16 cellular contexts compared by ENCODE assay signal in the genomic region with DNA sequence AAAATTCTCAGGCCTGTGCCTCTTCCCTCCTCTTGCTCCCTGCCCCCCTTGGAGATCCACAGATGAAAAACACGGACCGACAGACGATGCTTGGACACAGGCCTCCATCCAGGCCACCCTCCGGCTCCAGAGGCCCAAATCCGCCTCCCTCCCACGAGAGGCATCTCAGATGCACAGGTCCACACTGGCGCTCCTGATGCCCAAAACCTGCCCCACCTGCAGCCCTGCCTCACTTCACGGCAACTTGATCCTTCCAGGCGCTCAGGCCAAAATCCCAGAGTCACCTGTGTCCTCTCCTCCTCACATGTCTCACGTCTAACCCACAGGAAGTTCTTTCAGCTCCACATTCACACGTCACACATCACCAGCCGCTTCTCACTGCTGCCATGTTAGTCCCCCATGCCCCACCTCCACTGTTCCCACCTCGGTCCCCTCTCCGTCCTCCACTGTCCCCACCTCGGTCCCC. TPM values are rescaled to one million over a fixed set of nuclear protein-coding genes. Genes with fewer than 3 reads are reported as not detected.
DNase-seq lines count a peak whose midpoint lies in the region; ATAC-seq and TF ChIP-seq lines count a peak whose summit lies in the region.
"Had no signal": no experiment of that assay in that cellular context is flagged by ENCODE, and none has a peak within 500 bp of the region (broad histone marks: within the 10 kb centered on the region; RNA-seq: fewer than 3 reads in every experiment).

No MANE protein-coding gene starts in this region.

- H3K36me3 Mint-ChIP-seq in activated naive CD4-positive, alpha-beta T cell treated with anti-CD3 and anti-CD28 coated beads, Interleukin-2, amount 10 ng/mL, durations not matched to agents 7 days and 5 days: no peaks in the 10 kb centered on the region
- no peaks in the 10 kb centered on the region for H3K36me3 Mint-ChIP-seq in stimulated activated effector memory CD8-positive, alpha-beta T cell treated with anti-CD3 and anti-CD28 coated beads, Interleukin-12 subunit alpha, Interleukin-12 subunit beta, amount 100 ng/mL, for 72 hours

- H3K4me3 ChIP-seq in HEK293 (ENCODE audit: low read depth, low read length) (no peak overlapping the region), gastroesophageal sphincter (no peak overlapping the region)

- no peak for TF ChIP-seq EP300 in gastroesophageal sphincter (IDR thresholded peaks at IDR 0.05)

- peak overlapping the region; percentile 54 for H3K27ac Mint-ChIP-seq in activated naive CD4-positive, alpha-beta T cell treated with anti-CD3 and anti-CD28 coated beads, Interleukin-2, amount 10 ng/mL, durations not matched to agents 7 days and 5 days
- peak overlapping the region; percentile 84 for H3K27ac Mint-ChIP-seq in stimulated activated effector memory CD8-positive, alpha-beta T cell treated with anti-CD3 and anti-CD28 coated beads, Interleukin-12 subunit alpha, Interleukin-12 subunit beta, amount 100 ng/mL, for 72 hours
- H3K27ac Mint-ChIP-seq: CD4-positive, alpha-beta T cell had no signal

- no peak for TF ChIP-seq POLR2A in gastroesophageal sphincter (IDR thresholded peaks at IDR 0.05)

- POLR2A ChIA-PET in HEK293 (lab: Yijun Ruan, JAX): no interaction called here

- no peak overlapping the region for H3K27ac ChIP-seq in HEK293 (ENCODE audit: extremely low read depth, low read depth, low read length)
- H3K27ac ChIP-seq in gastroesophageal sphincter: peak overlapping the region in 3 of 4 donors; percentile 7 to 88 (median 47)

- WGBS in gastroesophageal sphincter (ENCODE audit: low coverage in 1 of 2), 2 donors: 88 to 92% methylated on average over 8 to 10 of the region's 15 CpGs

- H3K4me1 ChIP-seq in HEK293 (ENCODE audit: control insufficient read depth, insufficient read depth, low read length) (peaks cover 7% of the 10 kb centered on the region; the same call in 1 of the 2 replicates), gastroesophageal sphincter (peaks cover 0 to 86% (median 23%) of the 10 kb centered on the region in 3 donors)

- no peaks in the 10 kb centered on the region for H3K27me3 ChIP-seq in gastroesophageal sphincter

- no peak for ATAC-seq in gastroesophageal sphincter
- no peak for ATAC-seq in stimulated activated effector memory CD8-positive, alpha-beta T cell treated with anti-CD3 and anti-CD28 coated beads, Interleukin-12 subunit alpha, Interleukin-12 subunit beta, amount 100 ng/mL, for 72 hours

- CTCF ChIA-PET in activated naive CD4-positive, alpha-beta T cell treated with anti-CD3 and anti-CD28 coated beads, Interleukin-2, amount 10 ng/mL, durations not matched to agents 7 days and 5 days (lab: Charles Lee): interaction anchor here (1.2 kb wide), 1 partner anchor 26 kb away, joined by 3 read pairs; no protein-coding TSS in a partner anchor
- CTCF ChIA-PET in HEK293 (lab: Yijun Ruan, JAX): no interaction called here

- no peak overlapping the region for H3K4me3 Mint-ChIP-seq in activated naive CD4-positive, alpha-beta T cell treated with anti-CD3 and anti-CD28 coated beads, Interleukin-2, amount 10 ng/mL, durations not matched to agents 7 days and 5 days
- H3K4me3 Mint-ChIP-seq in stimulated activated effector memory CD8-positive, alpha-beta T cell treated with anti-CD3 and anti-CD28 coated beads, Interleukin-12 subunit alpha, Interleukin-12 subunit beta, amount 100 ng/mL, for 72 hours: no peak overlapping the region
- H3K4me3 Mint-ChIP-seq: CD4-positive, alpha-beta T cell had no signal

- H3K36me3 ChIP-seq in HEK293 (ENCODE audit: control insufficient read depth in 2 of 2, insufficient read depth in 1 of 2, low read length in 2 of 2): no peaks in the 10 kb centered on the region
- H3K36me3 ChIP-seq in gastroesophageal sphincter: no peaks in the 10 kb centered on the region

- no peak for DNase-seq in activated naive CD4-positive, alpha-beta T cell treated with anti-CD3 and anti-CD28 coated beads, Interleukin-2, amount 10 ng/mL, durations not matched to agents 7 days and 5 days
- no peak for DNase-seq in activated naive CD4-positive, alpha-beta T cell (lab: John Stamatoyannopoulos, UW)
- DNase-seq in stimulated activated effector memory CD8-positive, alpha-beta T cell treated with anti-CD3 and anti-CD28 coated beads, Interleukin-12 subunit alpha, Interleukin-12 subunit beta, amount 100 ng/mL, for 72 hours (ENCODE audit: low spot score in 2 of 2): no peak
- no peak for DNase-seq in stimulated activated CD4-positive, alpha-beta T cell treated with anti-CD3 and anti-CD28 coated beads, Interleukin-4, amount 100 ng/mL, for 1 hour
- DNase-seq in retina (no peak), CD1c-positive myeloid dendritic cell (ENCODE audit: extremely low spot score) (no peak)
- DNase-seq: CD4-positive, alpha-beta T cell; GF-D8; GOT3; NCI-H1417 treated with DMSO at 0.1 percent for 48 hours; NCI-H2029 treated with DMSO at 0.1 percent for 48 hours; NCI-H510A treated with DMSO at 0.1 percent for 48 hours; SHP77 treated with DMSO at 0.1 percent for 48 hours had no signal

- no peaks in the 10 kb centered on the region for H3K9me3 ChIP-seq in HEK293 (ENCODE audit: control insufficient read depth, insufficient read depth, low read depth, low read length)
- H3K9me3 ChIP-seq in gastroesophageal sphincter: no peaks in the 10 kb centered on the region

- peaks cover 6% of the 10 kb centered on the region for H3K4me1 Mint-ChIP-seq in activated naive CD4-positive, alpha-beta T cell treated with anti-CD3 and anti-CD28 coated beads, Interleukin-2, amount 10 ng/mL, durations not matched to agents 7 days and 5 days
- H3K4me1 Mint-ChIP-seq in stimulated activated effector memory CD8-positive, alpha-beta T cell treated with anti-CD3 and anti-CD28 coated beads, Interleukin-12 subunit alpha, Interleukin-12 subunit beta, amount 100 ng/mL, for 72 hours: peaks cover 17% of the 10 kb centered on the region

- H3K9me3 Mint-ChIP-seq in activated naive CD4-positive, alpha-beta T cell treated with anti-CD3 and anti-CD28 coated beads, Interleukin-2, amount 10 ng/mL, durations not matched to agents 7 days and 5 days: no peaks in the 10 kb centered on the region
- no peaks in the 10 kb centered on the region for H3K9me3 Mint-ChIP-seq in stimulated activated effector memory CD8-positive, alpha-beta T cell treated with anti-CD3 and anti-CD28 coated beads, Interleukin-12 subunit alpha, Interleukin-12 subunit beta, amount 100 ng/mL, for 72 hours
- H3K9me3 Mint-ChIP-seq: CD4-positive, alpha-beta T cell had no signal

- TF ChIP-seq CTCF in HEK293 (tag by site-specific recombination; IDR thresholded peaks at IDR 0.05) (no peak), gastroesophageal sphincter (IDR thresholded peaks at IDR 0.05) (no peak)

- peaks cover 23% of the 10 kb centered on the region for H3K27me3 Mint-ChIP-seq in activated naive CD4-positive, alpha-beta T cell treated with anti-CD3 and anti-CD28 coated beads, Interleukin-2, amount 10 ng/mL, durations not matched to agents 7 days and 5 days
- H3K27me3 Mint-ChIP-seq: CD4-positive, alpha-beta T cell had no signal

TF ChIP-seq in HEK293, 187 proteins besides CTCF, POLR2A, EP300 and RAD21:
- 0 out of 2 replicates have a peak, but pooled peaks have one; percentile 26 for TF ChIP-seq ZNF335 (tag by site-specific recombination; conservative IDR thresholded peaks at IDR 0.05)
- TF ChIP-seq, protein P1, sequence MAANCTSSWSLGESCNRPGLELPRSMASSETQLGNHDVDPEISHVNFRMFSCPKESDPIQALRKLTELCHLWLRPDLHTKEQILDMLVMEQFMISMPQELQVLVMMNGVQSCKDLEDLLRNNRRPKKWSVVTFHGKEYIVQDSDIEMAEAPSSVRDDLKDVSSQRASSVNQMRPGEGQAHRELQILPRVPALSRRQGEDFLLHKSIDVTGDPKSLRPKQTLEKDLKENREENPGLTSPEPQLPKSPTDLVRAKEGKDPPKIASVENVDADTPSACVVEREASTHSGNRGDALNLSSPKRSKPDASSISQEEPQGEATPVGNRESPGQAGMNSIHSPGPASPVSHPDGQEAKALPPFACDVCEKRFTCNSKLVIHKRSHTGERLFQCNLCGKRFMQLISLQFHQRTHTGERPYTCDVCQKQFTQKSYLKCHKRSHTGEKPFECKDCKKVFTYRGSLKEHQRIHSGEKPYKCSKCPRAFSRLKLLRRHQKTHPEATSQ (tag by site-specific recombination; IDR thresholded peaks at IDR 0.05): no peak

RNA-seq across cellular contexts. Expression of a gene that starts 7.2 kb away (rescaled TPM):
- total RNA-seq in gastroesophageal sphincter: 1 to 10 TPM in 3 of 4 donors, under 1 TPM in 1; 0.81 to 6.7 (median 3.2) TPM
- total RNA-seq: CD4-positive, alpha-beta T cell had no signal

RNA-seq across cellular contexts. Expression of a gene that starts 29.7 kb away (rescaled TPM):
- 100 to 1,000 TPM; 164 to 225 (median 179) TPM for total RNA-seq in gastroesophageal sphincter

RNA-seq across cellular contexts. Expression of a gene that starts 31.3 kb away (rescaled TPM):
- total RNA-seq in gastroesophageal sphincter: not detected
- total RNA-seq: A673; CD4-positive, alpha-beta T cell had no signal
